Comparison of ENCODE assay signal across 1 cellular context in genomic region chr6:42279144-42279781, GRCh38.
TF ChIP-seq lines count a peak whose summit lies in the region.

No MANE protein-coding gene starts in this region.

TF ChIP-seq in GM12878, 131 proteins besides CTCF, POLR2A, EP300 and RAD21 (continued from another document):
- no peak for TF ChIP-seq CEBPZ (IDR thresholded peaks at IDR 0.05; ENCODE audit: low read depth, low read length)
- TF ChIP-seq ZNF217 (IDR thresholded peaks at IDR 0.05): no peak
- no peak for TF ChIP-seq ZBTB40 (IDR thresholded peaks at IDR 0.05; ENCODE audit: borderline replicate concordance)
- TF ChIP-seq EED (IDR thresholded peaks at IDR 0.05; ENCODE audit: low read depth): no peak
- TF ChIP-seq MTA2 (IDR thresholded peaks at IDR 0.05; ENCODE audit: low read depth): no peak
- TF ChIP-seq SUPT20H (IDR thresholded peaks at IDR 0.05; ENCODE audit: borderline replicate concordance, control insufficient read depth, low read depth, low read length): no peak
- no peak for TF ChIP-seq ATF2 (IDR thresholded peaks at IDR 0.05; ENCODE audit: low read length)
- TF ChIP-seq MAX (IDR thresholded peaks at IDR 0.05; ENCODE audit: low read depth, low read length): no peak
- no peak for TF ChIP-seq POLR2AphosphoS2 (IDR thresholded peaks at IDR 0.05; ENCODE audit: low read depth, low read length)
- TF ChIP-seq NFXL1 (IDR thresholded peaks at IDR 0.05; ENCODE audit: borderline replicate concordance): no peak
- no peak for TF ChIP-seq E4F1 (IDR thresholded peaks at IDR 0.05; ENCODE audit: borderline replicate concordance, partially characterized antibody)
- TF ChIP-seq ATF7 (IDR thresholded peaks at IDR 0.05; ENCODE audit: low read depth): no peak
- no peak for TF ChIP-seq ZNF24 (IDR thresholded peaks at IDR 0.05)
- no peak for TF ChIP-seq IKZF1 (conservative IDR thresholded peaks at IDR 0.05)
